In the genomic region with DNA sequence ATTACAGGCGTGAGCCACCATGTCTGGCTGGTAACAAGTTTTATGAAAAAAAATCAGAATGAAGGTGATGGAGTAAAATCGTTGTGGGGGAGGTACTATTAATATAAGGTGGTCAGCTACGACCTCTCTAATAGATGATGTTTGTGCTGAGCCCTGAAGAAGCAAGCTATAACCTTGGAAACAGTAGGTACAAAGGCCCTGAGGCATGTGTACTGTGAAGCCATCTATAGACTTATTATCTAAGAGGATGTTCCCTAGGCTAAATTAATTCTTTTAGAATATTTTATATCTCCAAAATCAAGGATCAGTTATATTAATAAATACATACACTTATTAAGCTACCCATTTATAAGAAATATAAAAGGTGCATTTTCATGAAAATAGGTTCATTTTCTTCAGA, we compare ENCODE assay signal across 14 cellular contexts. TPM values are rescaled to one million over a fixed set of nuclear protein-coding genes. Genes with fewer than 3 reads are reported as not detected.
A peak's percentile ranks its signal among the peaks of the same experiment; 100 is the strongest.
DNase-seq lines count a peak whose midpoint lies in the region; ATAC-seq, FAIRE-seq and TF ChIP-seq lines count a peak whose summit lies in the region.
"Had no signal": no experiment of that assay in that cellular context is flagged by ENCODE, and none has a peak within 500 bp of the region (broad histone marks: within the 10 kb centered on the region; RNA-seq: fewer than 3 reads in every experiment).

No MANE protein-coding gene starts in this region.

- no peaks in the 10 kb centered on the region for H3K79me2 ChIP-seq in Karpas-422 (ENCODE audit: low read length)
- H3K79me2 ChIP-seq in K562 (ENCODE audit: control insufficient read depth, insufficient read depth, low read length), result no peaks in the 10 kb centered on the region

- ATAC-seq in K562, result no peak
- ATAC-seq: CD8-positive, alpha-beta T cell; GM23338 had no signal

- peaks cover 14% of the 10 kb centered on the region for H3K4me1 Mint-ChIP-seq in nephron
- H3K4me1 Mint-ChIP-seq: GM23338 had no signal

- H3K9me1 ChIP-seq in K562 (ENCODE audit: control insufficient read depth, insufficient read depth, low read length), result no peaks in the 10 kb centered on the region

- H3K4me2 ChIP-seq in Karpas-422 (ENCODE audit: low read depth, low read length, poor library complexity, severe bottlenecking) (no peak overlapping the region), K562 (ENCODE audit: insufficient read depth, low read length) (no peak overlapping the region)
- H3K4me2 ChIP-seq: GM23338 had no signal

- TF ChIP-seq EP300 in K562 (IDR thresholded peaks at IDR 0.05; ENCODE audit: low read length), result no peak

- no peak for TF ChIP-seq RAD21 in K562 (CRISPR knock-in tag; conservative IDR thresholded peaks at IDR 0.05 in 1 of 2, IDR thresholded peaks at IDR 0.05 in 1 of 2)

- H3K4me3 ChIP-seq in Karpas-422 (ENCODE audit: low read length) (no peak overlapping the region), K562 (no peak overlapping the region), thyroid gland (replicated peaks in 1 of 3) (no peak overlapping the region)
- H3K4me3 ChIP-seq: GM23338 had no signal

- H3K9me3 ChIP-seq in Karpas-422 (ENCODE audit: low read length) (no peaks in the 10 kb centered on the region), K562 (replicated peaks; ENCODE audit: control insufficient read depth, insufficient read depth, low read depth, low read length) (no peaks in the 10 kb centered on the region), thyroid gland (no peaks in the 10 kb centered on the region)

- CTCF ChIA-PET in K562 (lab: Yijun Ruan, JAX; ENCODE audit: low intra/inter-chr PET ratio), result no interaction called here

- TF ChIP-seq CTCF in K562 (IDR thresholded peaks at IDR 0.05 in 2 of 3, conservative IDR thresholded peaks at IDR 0.05 in 1 of 3; ENCODE audit: insufficient read depth in 2 of 3, low read depth in 1 of 3, low read length in 3 of 3), result no peak
- TF ChIP-seq CTCF in nephron (IDR thresholded peaks at IDR 0.05; ENCODE audit: unreplicated experiment in 3 of 3), result no peak
- TF ChIP-seq CTCF in thyroid gland (IDR thresholded peaks at IDR 0.05), result no peak

- H3K4me1 ChIP-seq in Karpas-422 (ENCODE audit: low read length), result no peaks in the 10 kb centered on the region; the same call in 1 of the 2 replicates
- peaks cover 0 to 6% of the 10 kb centered on the region in 2 experiments; a peak in 1 of 5 replicates for H3K4me1 ChIP-seq in K562 (replicated peaks in 1 of 2; ENCODE audit: control insufficient read depth in 2 of 2, insufficient read depth in 2 of 2, low read length in 2 of 2)
- peaks cover 20 to 36% of the 10 kb centered on the region in 2 donors for H3K4me1 ChIP-seq in thyroid gland

- H3K27ac ChIP-seq in Karpas-422 (ENCODE audit: low read length) (no peak overlapping the region), K562 (ENCODE audit: extremely low read depth, low read depth, low read length) (peak overlapping the region; percentile 12; the same call in 2 of the 3 replicates), thyroid gland (peak overlapping the region; percentile 91 to 94 (median 92))

- H2AFZ ChIP-seq in Karpas-422 (ENCODE audit: low read length) (peak overlapping the region; percentile 13; the same call in 1 of the 2 replicates), K562 (ENCODE audit: low read depth, low read length) (peak overlapping the region; percentile 73)
- H2AFZ ChIP-seq: GM23338 had no signal

- FAIRE-seq in K562 (lab: Jason Lieb, UNC), result no peak
- no peak for FAIRE-seq in RCC 7860 (lab: Jason Lieb, UNC)
- FAIRE-seq: D721Med had no signal

- TF ChIP-seq POLR2A in K562 (conservative IDR thresholded peaks at IDR 0.05), result no peak
- no peak for TF ChIP-seq POLR2A in thyroid gland (IDR thresholded peaks at IDR 0.05)

- no peaks in the 10 kb centered on the region for H3K36me3 ChIP-seq in Karpas-422 (ENCODE audit: insufficient read depth, low read length)
- H3K36me3 ChIP-seq in K562 (ENCODE audit: control insufficient read depth, insufficient read depth, low read length), result no peaks in the 10 kb centered on the region
- H3K36me3 ChIP-seq in thyroid gland, result no peaks in the 10 kb centered on the region

- no peaks in the 10 kb centered on the region for H3K27me3 Mint-ChIP-seq in nephron (ENCODE audit: low read depth)

- POLR2A ChIA-PET in K562 (lab: Yijun Ruan, JAX), result interaction anchor here (1.0 to 2.1 kb wide), 4 partner anchors 12 to 40 kb away, joined by 3 to 5 read pairs (median 4); no protein-coding TSS in a partner anchor

- H4K20me1 ChIP-seq in Karpas-422 (ENCODE audit: insufficient read depth, low read depth, low read length) (no peaks in the 10 kb centered on the region), K562 (replicated peaks; ENCODE audit: control insufficient read depth, insufficient read depth, low read length) (no peaks in the 10 kb centered on the region)

- H3K27me3 ChIP-seq in Karpas-422 (ENCODE audit: low read length), result no peaks in the 10 kb centered on the region
- no peaks in the 10 kb centered on the region for H3K27me3 ChIP-seq in K562 (ENCODE audit: control insufficient read depth in 2 of 2, insufficient read depth in 2 of 2, low read length in 2 of 2)
- H3K27me3 ChIP-seq in thyroid gland, result no peaks in the 10 kb centered on the region

- H3K4me3 Mint-ChIP-seq in nephron, result no peak overlapping the region
- H3K4me3 Mint-ChIP-seq: CD8-positive, alpha-beta T cell; GM23338 had no signal

- H3K27ac Mint-ChIP-seq in nephron, result peak overlapping the region; percentile 75 to 93 (median 82)
- H3K27ac Mint-ChIP-seq: CD8-positive, alpha-beta T cell had no signal

- intact Hi-C loops in K562 (cut with micrococcal nuclease) (no loop called here), thyroid gland (cut with DNase I) (no loop called here)

- no TSS peak for BruUV-seq in K562 (replicated peaks; lab: Mats Ljungman, UMichigan)

- WGBS in K562 (ENCODE audit: insufficient coverage, low coverage, missing lambda C conversion rate), result 61% methylated on average over 3 of the region's 3 CpGs
- 82 to 88% methylated on average over 3 of the region's 3 CpGs for WGBS in thyroid gland, 2 donors

- in situ Hi-C loops in K562 (cut with MboI), result no loop called here

- no peaks in the 10 kb centered on the region for H3K9me3 Mint-ChIP-seq in nephron
- H3K9me3 Mint-ChIP-seq: CD8-positive, alpha-beta T cell; GM23338 had no signal

- no peak overlapping the region for H3K9ac ChIP-seq in Karpas-422 (ENCODE audit: low read length)
- H3K9ac ChIP-seq in K562 (ENCODE audit: insufficient read depth in 1 of 2, low read depth in 2 of 2, low read length in 2 of 2), result no peak overlapping the region

- DNase-seq in Karpas-422 (no peak), K562 (ENCODE audit: extremely low read depth in 1 of 4, low spot score in 3 of 4) (no peak), thyroid gland (no peak), RCC 7860 (ENCODE audit: low spot score) (no peak), epidermal melanocyte (ENCODE audit: insufficient read length, low spot score) (no peak)
- DNase-seq in activated CD8-positive, alpha-beta memory T cell treated with anti-CD3 and anti-CD28 coated beads for 24 hours, result no peak
- DNase-seq: CD8-positive, alpha-beta T cell; NCI-H2029; NCI-H510A; NCI-H82; SIG-M5 had no signal

- peaks cover 7% of the 10 kb centered on the region for H3K36me3 Mint-ChIP-seq in nephron (ENCODE audit: low read depth)
- H3K36me3 Mint-ChIP-seq: CD8-positive, alpha-beta T cell had no signal

- H3K9me2 ChIP-seq in Karpas-422 (replicated peaks; ENCODE audit: insufficient read depth, low read length), result no peaks in the 10 kb centered on the region

RNA-seq across cellular contexts. Expression of a gene that starts 23.3 kb away (rescaled TPM):
- 129 and 160 TPM in 2 replicates for total RNA-seq in Karpas-422 (2014; rRNA removed; shearing (Covaris generic); ENCODE audit: low replicate concordance)
- total RNA-seq in K562 (2011; cell fraction: chromatin; rRNA removed; ENCODE audit: low replicate concordance), result 95.2 and 444 TPM in 2 replicates
- 63.0 and 70.9 TPM in 2 replicates for total RNA-seq in K562 (2011; cell fraction: nucleolus; rRNA removed)
- total RNA-seq in K562 (2011; cell fraction: nucleoplasm; rRNA removed), result 94.0 and 126 TPM in 2 replicates
- total RNA-seq in K562 (2014; rRNA removed) (377 and 430 TPM in 2 replicates), K562 (2014; rRNA removed; fragmentation: Illumina TruSeq; extraction: Trizol) (515 and 616 TPM in 2 replicates), K562 (2015; rRNA removed; fragmentation: Illumina TruSeq; extraction: Trizol) (455 and 503 TPM in 2 replicates), K562 (2021) (317 TPM in 2 replicates), thyroid gland (100 to 1,000 TPM in 2 of 4 donors, 10 to 100 TPM in 2; 58.8 to 157 (median 102) TPM)
- polyA plus RNA-seq in K562 (2011; rRNA removed) (261 and 430 TPM in 2 replicates), K562 (2014; fragmentation: Illumina TruSeq; extraction: Trizol) (466 and 619 TPM in 2 replicates), K562 (2014; fragmentation: Nextera tagmentation; extraction: Ambion mirVana) (100 to 1,000 TPM; 631 to 849 TPM), K562 (2014; rRNA removed) (618 and 712 TPM in 2 replicates)
- polyA plus RNA-seq in K562 (2011; cell fraction: cytosol; rRNA removed), result 36.1 and 98.4 TPM in 2 replicates
- 109 and 175 TPM in 2 replicates for polyA plus RNA-seq in K562 (2011; cell fraction: nucleus; rRNA removed)
- polyA plus RNA-seq in K562 (2012), result 211 and 383 TPM in 2 replicates
- polyA minus RNA-seq in K562 (2011; rRNA and poly(A)+ RNA removed), result 148 TPM in 2 replicates
- 52.5 and 59.3 TPM in 2 replicates for polyA minus RNA-seq in K562 (2011; cell fraction: cytosol; rRNA and poly(A)+ RNA removed)
- 82.3 and 152 TPM in 2 replicates for polyA minus RNA-seq in K562 (2011; cell fraction: nucleus; rRNA and poly(A)+ RNA removed)

RNA-seq across cellular contexts. Expression of a gene that starts 41.7 kb away (rescaled TPM):
- 24.5 and 30.7 TPM in 2 replicates for total RNA-seq in Karpas-422 (2014; rRNA removed; shearing (Covaris generic); ENCODE audit: low replicate concordance)
- total RNA-seq in K562 (2011; cell fraction: chromatin; rRNA removed; ENCODE audit: low replicate concordance), result 48.2 and 81.1 TPM in 2 replicates
- 23.2 and 29.9 TPM in 2 replicates for total RNA-seq in K562 (2011; cell fraction: nucleolus; rRNA removed)
- total RNA-seq in K562 (2011; cell fraction: nucleoplasm; rRNA removed), result 45.4 and 74.0 TPM in 2 replicates
- 20.0 and 31.5 TPM in 2 replicates for total RNA-seq in K562 (2014; rRNA removed)
- 41.5 and 46.8 TPM in 2 replicates for total RNA-seq in K562 (2014; rRNA removed; fragmentation: Illumina TruSeq; extraction: Trizol)
- 34.4 and 39.1 TPM in 2 replicates for total RNA-seq in K562 (2015; rRNA removed; fragmentation: Illumina TruSeq; extraction: Trizol)
- 22.9 and 25.7 TPM in 2 replicates for total RNA-seq in K562 (2021)
- 53.7 and 58.0 TPM in 2 replicates for polyA plus RNA-seq in K562 (2011; rRNA removed)
- polyA plus RNA-seq in K562 (2011; cell fraction: cytosol; rRNA removed), result 10.1 and 20.2 TPM in 2 replicates
- 20.6 and 22.8 TPM in 2 replicates for polyA plus RNA-seq in K562 (2011; cell fraction: nucleus; rRNA removed)
- 15.8 and 18.5 TPM in 2 replicates for polyA plus RNA-seq in K562 (2012)
- polyA plus RNA-seq in K562 (2014; fragmentation: Illumina TruSeq; extraction: Trizol), result 27.4 and 29.6 TPM in 2 replicates
- 1 to 10 TPM; 6.6 to 7.9 TPM for polyA plus RNA-seq in K562 (2014; fragmentation: Nextera tagmentation; extraction: Ambion mirVana)
- polyA plus RNA-seq in K562 (2014; rRNA removed), result 21.6 and 22.4 TPM in 2 replicates
- 153 and 171 TPM in 2 replicates for polyA minus RNA-seq in K562 (2011; rRNA and poly(A)+ RNA removed)
- polyA minus RNA-seq in K562 (2011; cell fraction: cytosol; rRNA and poly(A)+ RNA removed), result 39.2 and 49.7 TPM in 2 replicates
- polyA minus RNA-seq in K562 (2011; cell fraction: nucleus; rRNA and poly(A)+ RNA removed), result 14.4 and 26.8 TPM in 2 replicates
- 10 to 100 TPM in 2 of 4 donors, 1 to 10 TPM in 2; 7.2 to 14.0 (median 10.3) TPM for total RNA-seq in thyroid gland

RNA-seq across cellular contexts. Expression of a gene that starts 49.4 kb away (rescaled TPM):
- total RNA-seq in Karpas-422 (2014; rRNA removed; shearing (Covaris generic); ENCODE audit: low replicate concordance), result 100 and 105 TPM in 2 replicates
- 30.6 and 53.9 TPM in 2 replicates for total RNA-seq in K562 (2011; cell fraction: chromatin; rRNA removed; ENCODE audit: low replicate concordance)
- total RNA-seq in K562 (2011; cell fraction: nucleolus; rRNA removed), result 27.5 and 28.0 TPM in 2 replicates
- 39.8 and 55.0 TPM in 2 replicates for total RNA-seq in K562 (2011; cell fraction: nucleoplasm; rRNA removed)
- 135 and 149 TPM in 2 replicates for total RNA-seq in K562 (2014; rRNA removed)
- 224 and 259 TPM in 2 replicates for total RNA-seq in K562 (2014; rRNA removed; fragmentation: Illumina TruSeq; extraction: Trizol)
- total RNA-seq in K562 (2015; rRNA removed; fragmentation: Illumina TruSeq; extraction: Trizol), result 163 and 182 TPM in 2 replicates
- 177 and 193 TPM in 2 replicates for total RNA-seq in K562 (2021)
- 141 and 191 TPM in 2 replicates for polyA plus RNA-seq in K562 (2011; rRNA removed)
- polyA plus RNA-seq in K562 (2011; cell fraction: cytosol; rRNA removed), result 44.8 and 82.3 TPM in 2 replicates
- polyA plus RNA-seq in K562 (2011; cell fraction: nucleus; rRNA removed), result 36.1 and 39.1 TPM in 2 replicates
- 147 and 206 TPM in 2 replicates for polyA plus RNA-seq in K562 (2012)
- 202 and 235 TPM in 2 replicates for polyA plus RNA-seq in K562 (2014; fragmentation: Illumina TruSeq; extraction: Trizol)
- polyA plus RNA-seq in K562 (2014; fragmentation: Nextera tagmentation; extraction: Ambion mirVana), result 100 to 1,000 TPM; 366 to 471 TPM
- 211 and 229 TPM in 2 replicates for polyA plus RNA-seq in K562 (2014; rRNA removed)
- 99.5 and 107 TPM in 2 replicates for polyA minus RNA-seq in K562 (2011; rRNA and poly(A)+ RNA removed)
- 33.9 and 37.9 TPM in 2 replicates for polyA minus RNA-seq in K562 (2011; cell fraction: cytosol; rRNA and poly(A)+ RNA removed)
- 23.4 and 34.3 TPM in 2 replicates for polyA minus RNA-seq in K562 (2011; cell fraction: nucleus; rRNA and poly(A)+ RNA removed)
- 10 to 100 TPM; 49.8 to 77.3 (median 57.4) TPM for total RNA-seq in thyroid gland

RNA-seq across cellular contexts. Expression of a gene that starts 51.9 kb away (rescaled TPM):
- total RNA-seq in Karpas-422 (2014; rRNA removed; shearing (Covaris generic); ENCODE audit: low replicate concordance), result 26.7 and 50.8 TPM in 2 replicates
- 63.7 and 297 TPM in 2 replicates for total RNA-seq in K562 (2011; cell fraction: chromatin; rRNA removed; ENCODE audit: low replicate concordance)
- total RNA-seq in K562 (2011; cell fraction: nucleolus; rRNA removed), result 21.8 and 37.4 TPM in 2 replicates
- total RNA-seq in K562 (2011; cell fraction: nucleoplasm; rRNA removed), result 66.1 and 81.6 TPM in 2 replicates
- total RNA-seq in K562 (2014; rRNA removed) (28.5 and 29.2 TPM in 2 replicates), K562 (2014; rRNA removed; fragmentation: Illumina TruSeq; extraction: Trizol) (62.5 and 69.5 TPM in 2 replicates), K562 (2015; rRNA removed; fragmentation: Illumina TruSeq; extraction: Trizol) (58.9 and 63.5 TPM in 2 replicates), K562 (2021) (40.3 and 41.0 TPM in 2 replicates), thyroid gland (100 to 1,000 TPM; 101 to 192 (median 114) TPM)
- polyA plus RNA-seq in K562 (2011; rRNA removed) (26.8 and 40.4 TPM in 2 replicates), K562 (2014; fragmentation: Illumina TruSeq; extraction: Trizol) (34.4 and 43.1 TPM in 2 replicates), K562 (2014; fragmentation: Nextera tagmentation; extraction: Ambion mirVana) (10 to 100 TPM; 14.4 to 14.5 TPM), K562 (2014; rRNA removed) (20.6 and 20.7 TPM in 2 replicates)
- polyA plus RNA-seq in K562 (2011; cell fraction: cytosol; rRNA removed), result 8.0 and 12.8 TPM in 2 replicates
- 23.0 and 27.8 TPM in 2 replicates for polyA plus RNA-seq in K562 (2011; cell fraction: nucleus; rRNA removed)
- polyA plus RNA-seq in K562 (2012), result 20.9 and 24.3 TPM in 2 replicates
- 124 and 136 TPM in 2 replicates for polyA minus RNA-seq in K562 (2011; rRNA and poly(A)+ RNA removed)
- 31.0 and 48.4 TPM in 2 replicates for polyA minus RNA-seq in K562 (2011; cell fraction: cytosol; rRNA and poly(A)+ RNA removed)
- 71.8 and 96.9 TPM in 2 replicates for polyA minus RNA-seq in K562 (2011; cell fraction: nucleus; rRNA and poly(A)+ RNA removed)
